Comparison of ENCODE assay signal across 21 cellular contexts in the genomic region with DNA sequence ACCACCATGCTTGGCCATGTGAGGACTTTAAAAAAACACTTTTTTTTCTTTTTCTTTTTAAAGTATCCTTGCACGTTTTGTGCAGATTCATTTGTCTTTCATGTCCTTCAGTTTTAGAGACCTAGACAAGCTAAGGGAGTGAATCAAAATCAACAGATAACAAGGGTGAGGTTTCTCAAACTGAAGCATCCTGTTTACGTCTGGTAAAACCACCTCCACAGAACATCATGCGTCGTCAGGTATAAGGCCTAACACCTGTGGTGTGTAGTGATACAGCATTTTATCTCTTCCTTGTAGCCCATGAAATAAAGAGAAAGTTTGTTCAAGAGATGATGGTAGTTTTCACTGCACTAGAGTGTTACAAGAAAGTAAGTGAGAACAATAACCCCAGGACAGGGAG. TPM values are rescaled to one million over a fixed set of nuclear protein-coding genes. Genes with fewer than 3 reads are reported as not detected.
"Had no signal": no experiment of that assay in that cellular context is flagged by ENCODE, and none has a peak within 500 bp of the region (broad histone marks: within the 10 kb centered on the region; RNA-seq: fewer than 3 reads in every experiment).

No MANE protein-coding gene starts in this region.

- H3K27ac Mint-ChIP-seq: activated CD8-positive, alpha-beta T cell treated with anti-CD3 and anti-CD28 coated beads for 36 hours; activated naive CD4-positive, alpha-beta T cell treated with anti-CD3 and anti-CD28 coated beads, Interleukin-2, amount 50 U/mL, for 24 hours; natural killer cell; stimulated activated naive B cell treated with anti-CD40 and anti-IgM and Interleukin-4, amounts not matched to agents 10 μg/mL and 1 μg/mL and 100 μg/mL, for 72 hours had no signal

- H3K4me1 Mint-ChIP-seq: activated naive CD4-positive, alpha-beta T cell treated with anti-CD3 and anti-CD28 coated beads, Interleukin-2, amount 50 U/mL, for 24 hours; natural killer cell had no signal

- H3K27me3 ChIP-seq: body of pancreas, cardiac muscle cell, esophagus squamous epithelium, testis, upper lobe of left lung had no signal

- H3K9me3 Mint-ChIP-seq: activated naive CD4-positive, alpha-beta T cell treated with anti-CD3 and anti-CD28 coated beads, Interleukin-2, amount 50 U/mL, for 24 hours had no signal

- H3K4me1 ChIP-seq: body of pancreas, gastrocnemius medialis, left ventricle myocardium inferior, testis had no signal

- H3K4me3 Mint-ChIP-seq: activated CD8-positive, alpha-beta T cell treated with anti-CD3 and anti-CD28 coated beads for 36 hours; activated naive CD4-positive, alpha-beta T cell treated with anti-CD3 and anti-CD28 coated beads, Interleukin-2, amount 50 U/mL, for 24 hours; natural killer cell; stimulated activated naive B cell treated with anti-CD40 and anti-IgM and Interleukin-4, amounts not matched to agents 10 μg/mL and 1 μg/mL and 100 μg/mL, for 72 hours had no signal

- H3K36me3 Mint-ChIP-seq: activated naive CD4-positive, alpha-beta T cell treated with anti-CD3 and anti-CD28 coated beads, Interleukin-2, amount 50 U/mL, for 24 hours had no signal

- DNase-seq: activated CD8-positive, alpha-beta T cell treated with anti-CD3 and anti-CD28 coated beads for 36 hours; activated effector memory CD4-positive, alpha-beta T cell treated with anti-CD3 and anti-CD28 coated beads, Interleukin-2, amount 50 U/mL, for 16 hours; activated T-cell treated with anti-CD3 and anti-CD28 coated beads, Interleukin-2, amount 50 U/mL, for 1 hour; anterior cingulate cortex; body of pancreas; dorsolateral prefrontal cortex; esophagus squamous epithelium; gastrocnemius medialis; hypothalamus; left ventricle myocardium inferior; natural killer cell; small intestine; stimulated activated naive B cell treated with anti-CD40 and anti-IgM and Interleukin-4, amounts not matched to agents 10 μg/mL and 1 μg/mL and 100 μg/mL, for 72 hours; testis; upper lobe of left lung; WERI-Rb-1 had no signal

- H3K9me3 ChIP-seq: body of pancreas, gastrocnemius medialis, testis had no signal

- H3K27ac ChIP-seq: body of pancreas, cardiac muscle cell, dorsolateral prefrontal cortex, esophagus squamous epithelium, gastrocnemius medialis, left ventricle myocardium inferior, testis, upper lobe of left lung, WERI-Rb-1 had no signal

- ATAC-seq: activated CD8-positive, alpha-beta T cell treated with anti-CD3 and anti-CD28 coated beads for 36 hours; body of pancreas; gastrocnemius medialis; sciatic nerve; stimulated activated naive B cell treated with anti-CD40 and anti-IgM and Interleukin-4, amounts not matched to agents 10 μg/mL and 1 μg/mL and 100 μg/mL, for 72 hours had no signal

- H3K36me3 ChIP-seq: cardiac muscle cell, esophagus squamous epithelium, gastrocnemius medialis, left ventricle myocardium inferior, upper lobe of left lung, WERI-Rb-1 had no signal

- H3K4me3 ChIP-seq: body of pancreas, cardiac muscle cell, dorsolateral prefrontal cortex, esophagus squamous epithelium, gastrocnemius medialis, left ventricle myocardium inferior, testis, upper lobe of left lung had no signal

RNA-seq across cellular contexts. Expression of a gene that starts 26.4 kb away (rescaled TPM):
- total RNA-seq: cardiac muscle cell, lung microvascular endothelial cell, renal cortical epithelial cell had no signal
